Comparison of ENCODE assay signal across 24 cellular contexts in the genomic region with DNA sequence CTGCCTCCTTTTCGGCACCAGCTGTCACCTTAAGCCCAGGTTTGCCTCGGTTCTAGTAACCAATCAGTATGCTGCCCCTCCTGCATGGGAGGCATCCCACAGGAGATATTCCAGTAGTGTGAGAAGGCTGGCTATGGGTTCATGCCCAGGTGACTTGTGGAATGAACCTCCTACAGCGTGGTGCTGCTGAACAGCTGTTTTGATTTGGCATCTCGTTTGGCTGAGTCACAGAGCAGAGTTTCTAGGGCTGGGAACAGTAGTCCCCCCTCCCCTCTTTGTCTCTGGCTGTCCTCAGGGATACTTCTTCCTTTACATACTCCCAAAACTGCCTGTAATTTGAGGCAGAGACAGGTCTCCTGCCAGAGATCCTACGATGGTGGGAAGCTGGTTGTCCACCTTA. TPM values are rescaled to one million over a fixed set of nuclear protein-coding genes. Genes with fewer than 3 reads are reported as not detected.
DNase-seq lines count a peak whose midpoint lies in the region; ATAC-seq, FAIRE-seq and TF ChIP-seq lines count a peak whose summit lies in the region.
"Had no signal": no experiment of that assay in that cellular context is flagged by ENCODE, and none has a peak within 500 bp of the region (broad histone marks: within the 10 kb centered on the region; RNA-seq: fewer than 3 reads in every experiment).

No MANE protein-coding gene starts in this region.

- peaks cover 36% of the 10 kb centered on the region for H3K9me3 Mint-ChIP-seq in activated CD4-positive, alpha-beta T cell treated with anti-CD3 and anti-CD28 coated beads for 36 hours (ENCODE audit: low read depth)

- H3K4me3 ChIP-seq in bronchial epithelial cell (ENCODE audit: low read depth, low read length), result no peak overlapping the region
- H3K4me3 ChIP-seq: dorsolateral prefrontal cortex, right atrium auricular region, stomach, transverse colon had no signal

- no peak for TF ChIP-seq CTCF in bronchial epithelial cell (IDR thresholded peaks at IDR 0.05; ENCODE audit: insufficient read depth, low read length, severe bottlenecking)

- H3K4me3 Mint-ChIP-seq in activated CD4-positive, alpha-beta T cell treated with anti-CD3 and anti-CD28 coated beads for 36 hours, result no peak overlapping the region
- H3K4me3 Mint-ChIP-seq: activated CD4-positive, alpha-beta T cell treated with anti-CD3 and anti-CD28 coated beads, Interleukin-2, amount 10 ng/mL, durations not matched to agents 7 days and 5 days; activated T-helper 17 cell treated with anti-CD3 and anti-CD28 coated beads, Interleukin-2, amount 50 U/mL, for 72 hours; T-helper 17 cell had no signal

- H3K36me3 ChIP-seq in bronchial epithelial cell (ENCODE audit: control insufficient read depth, insufficient read depth, low read length), result no peaks in the 10 kb centered on the region
- H3K36me3 ChIP-seq: BE2C, right atrium auricular region, transverse colon had no signal

- POLR2A ChIA-PET in activated CD4-positive, alpha-beta T cell treated with anti-CD3 and anti-CD28 coated beads for 36 hours (lab: Charles Lee), result interaction anchor here (1.0 kb wide), 1 partner anchor 16 kb away, joined by 4 read pairs; a partner anchor contains a TSS

- no peaks in the 10 kb centered on the region for H3K27me3 ChIP-seq in bronchial epithelial cell (ENCODE audit: control insufficient read depth, insufficient read depth, low read length)
- H3K27me3 ChIP-seq: BE2C, dorsolateral prefrontal cortex, right atrium auricular region, stomach, transverse colon had no signal

- H3K27ac Mint-ChIP-seq in activated CD4-positive, alpha-beta T cell treated with anti-CD3 and anti-CD28 coated beads for 36 hours, result no peak overlapping the region
- H3K27ac Mint-ChIP-seq: activated CD4-positive, alpha-beta T cell treated with anti-CD3 and anti-CD28 coated beads, Interleukin-2, amount 10 ng/mL, durations not matched to agents 7 days and 5 days; activated T-helper 17 cell treated with anti-CD3 and anti-CD28 coated beads, Interleukin-2, amount 50 U/mL, for 72 hours; T-helper 17 cell had no signal

- H3K36me3 Mint-ChIP-seq in activated CD4-positive, alpha-beta T cell treated with anti-CD3 and anti-CD28 coated beads for 36 hours (ENCODE audit: low read depth), result peaks cover 59% of the 10 kb centered on the region

- intact Hi-C loops in activated CD4-positive, alpha-beta T cell treated with anti-CD3 and anti-CD28 coated beads for 36 hours (cut with DNase I, micrococcal nuclease), result no loop called here

- CTCF ChIA-PET in activated CD4-positive, alpha-beta T cell treated with anti-CD3 and anti-CD28 coated beads for 36 hours (lab: Charles Lee), result interaction anchor here (0.7 to 1.3 kb wide), 3 partner anchors 11 to 564 kb away, joined by 3 to 4 read pairs (median 3); no protein-coding TSS in a partner anchor

- H3K27me3 Mint-ChIP-seq in activated CD4-positive, alpha-beta T cell treated with anti-CD3 and anti-CD28 coated beads for 36 hours, result no peaks in the 10 kb centered on the region
- H3K27me3 Mint-ChIP-seq: activated CD4-positive, alpha-beta T cell treated with anti-CD3 and anti-CD28 coated beads, Interleukin-2, amount 10 ng/mL, durations not matched to agents 7 days and 5 days; activated T-helper 17 cell treated with anti-CD3 and anti-CD28 coated beads, Interleukin-2, amount 50 U/mL, for 72 hours; naive B cell; T-helper 17 cell had no signal

- peaks cover 14% of the 10 kb centered on the region for H3K4me1 Mint-ChIP-seq in activated CD4-positive, alpha-beta T cell treated with anti-CD3 and anti-CD28 coated beads for 36 hours

- DNase-seq in HT1080 (ENCODE audit: low read depth), result peak; percentile 46
- DNase-seq in bronchial epithelial cell (ENCODE audit: low read depth), result no peak
- DNase-seq in iris pigment epithelial cell (ENCODE audit: low read depth), result peak; percentile 65
- peak; percentile 52 for DNase-seq in smooth muscle cell of the brain vasculature (ENCODE audit: low read depth, low spot score)
- no peak for DNase-seq in activated CD4-positive, alpha-beta T cell treated with anti-CD3 and anti-CD28 coated beads for 36 hours
- no peak for DNase-seq in NCI-H345 treated with DMSO at 0.1 percent for 48 hours (lab: John Stamatoyannopoulos, UW; ENCODE audit: unreplicated experiment)
- DNase-seq in activated T-cell treated with anti-CD3 and anti-CD28 coated beads for 4 hours, result no peak
- no peak for DNase-seq in SHP77 treated with DMSO at 0.1 percent for 48 hours (lab: John Stamatoyannopoulos, UW)
- DNase-seq: activated CD4-positive, alpha-beta T cell treated with anti-CD3 and anti-CD28 coated beads, Interleukin-2, amount 10 ng/mL, durations not matched to agents 7 days and 5 days; BE2C; central memory CD4-positive, alpha-beta T cell; dorsolateral prefrontal cortex; H7; kidney; naive B cell; NCI-H1417; NCI-H2107; NCI-H524 treated with DMSO at 0.1 percent for 48 hours; stomach; T-helper 17 cell; transverse colon had no signal

- peak; percentile 86 for FAIRE-seq in bronchial epithelial cell (lab: Jason Lieb, UNC)
- FAIRE-seq: kidney, RCC 7860 had no signal

- ATAC-seq in activated CD4-positive, alpha-beta T cell treated with anti-CD3 and anti-CD28 coated beads for 36 hours, result no peak
- ATAC-seq: activated T-helper 17 cell treated with anti-CD3 and anti-CD28 coated beads, Interleukin-2, amount 50 U/mL, for 72 hours; T-helper 17 cell had no signal

RNA-seq across cellular contexts. Expression of a gene that starts 16.1 kb away (rescaled TPM):
- 12.1 and 14.3 TPM in 2 replicates for total RNA-seq in HT1080 (2014; rRNA removed; shearing (Covaris generic))
- polyA plus RNA-seq in HT1080 (2015; cell fraction: cytosol; rRNA removed), result 11.0 and 11.6 TPM in 2 replicates
- polyA plus RNA-seq in HT1080 (2015; cell fraction: nucleus; rRNA removed), result 18.7 and 19.1 TPM in 2 replicates
- 13.7 and 15.7 TPM in 2 replicates for total RNA-seq in bronchial epithelial cell
- total RNA-seq in activated CD4-positive, alpha-beta T cell treated with anti-CD3 and anti-CD28 coated beads for 36 hours, result 10 to 100 TPM; 13.5 to 16.8 TPM

Comparison
In these comparisons a context has a peak if more than half of its experiments do, and no peak if none do; other contexts are left out.
1. DNase-seq: peak in HT1080 (single experiment), iris pigment epithelial cell (single experiment) and smooth muscle cell of the brain vasculature (single experiment); none in bronchial epithelial cell (single experiment), activated CD4-positive, alpha-beta T cell treated with anti-CD3 and anti-CD28 coated beads for 36 hours (single experiment), NCI-H345 treated with DMSO at 0.1 percent for 48 hours (single experiment), activated T-cell treated with anti-CD3 and anti-CD28 coated beads for 4 hours (single experiment) and SHP77 treated with DMSO at 0.1 percent for 48 hours (single experiment).